1 cellular context compared by ENCODE assay signal in the genomic region with DNA sequence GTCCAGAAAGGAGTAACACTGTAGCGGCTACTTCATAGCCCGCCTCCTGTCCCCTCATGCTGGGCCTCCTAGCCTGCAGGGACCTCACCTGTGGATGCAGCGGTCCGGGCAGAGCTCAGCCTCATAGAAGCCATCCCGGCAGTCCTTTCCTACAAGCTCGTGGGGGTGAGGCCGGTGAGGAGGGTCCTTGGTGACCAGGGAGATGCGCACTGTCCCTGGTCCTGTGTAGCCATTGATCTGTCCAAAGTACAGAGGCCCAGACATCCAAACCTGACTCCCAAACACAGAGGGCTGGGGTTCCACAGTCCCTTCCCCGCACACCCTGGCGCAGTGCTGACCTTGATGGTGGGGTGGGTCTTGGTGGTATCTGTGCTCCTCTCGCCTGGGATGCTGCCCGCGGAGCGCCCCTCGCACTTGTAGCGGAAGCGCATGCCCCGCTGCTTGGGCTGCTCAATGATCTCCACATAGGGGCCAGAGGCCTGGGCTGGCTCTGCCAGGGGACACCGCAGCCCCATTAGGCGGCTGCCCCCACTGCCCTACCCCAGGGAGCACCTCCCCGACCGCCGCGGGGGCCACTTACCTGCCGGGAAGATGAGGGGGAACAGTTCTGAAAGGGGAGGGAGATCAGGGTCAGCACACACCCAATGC.
TF ChIP-seq lines count a peak whose summit lies in the region.

No MANE protein-coding gene starts in this region.

TF ChIP-seq in K562, 482 proteins besides CTCF, POLR2A, EP300 and RAD21:
- TF ChIP-seq GTF2F1 (IDR thresholded peaks at IDR 0.05; ENCODE audit: low read depth, low read length) (no peak), PHB2 (IDR thresholded peaks at IDR 0.05; ENCODE audit: low read depth) (no peak), ZNF263 (CRISPR knock-in tag; IDR thresholded peaks at IDR 0.05; ENCODE audit: borderline replicate concordance) (peak; percentile 12; the same call in 1 of the 2 replicates), POLR2G (IDR thresholded peaks at IDR 0.05; ENCODE audit: low read depth, low read length) (peak; percentile 28; the same call in 1 of the 2 replicates), PRMT5 (CRISPR knock-in tag; IDR thresholded peaks at IDR 0.05) (0 out of 2 replicates have a peak, but pooled peaks have one; percentile 32)
- TF ChIP-seq, protein P1, sequence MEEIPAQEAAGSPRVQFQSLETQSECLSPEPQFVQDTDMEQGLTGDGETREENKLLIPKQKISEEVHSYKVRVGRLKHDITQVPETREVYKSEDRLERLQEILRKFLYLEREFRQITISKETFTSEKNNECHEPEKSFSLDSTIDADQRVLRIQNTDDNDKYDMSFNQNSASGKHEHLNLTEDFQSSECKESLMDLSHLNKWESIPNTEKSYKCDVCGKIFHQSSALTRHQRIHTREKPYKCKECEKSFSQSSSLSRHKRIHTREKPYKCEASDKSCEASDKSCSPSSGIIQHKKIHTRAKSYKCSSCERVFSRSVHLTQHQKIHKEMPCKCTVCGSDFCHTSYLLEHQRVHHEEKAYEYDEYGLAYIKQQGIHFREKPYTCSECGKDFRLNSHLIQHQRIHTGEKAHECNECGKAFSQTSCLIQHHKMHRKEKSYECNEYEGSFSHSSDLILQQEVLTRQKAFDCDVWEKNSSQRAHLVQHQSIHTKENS (CRISPR knock-in tag; IDR thresholded peaks at IDR 0.05), result no peak
